ENCODE assay signal across 28 cellular contexts in genomic region chr2:39738941-39739340, GRCh38. TPM values are rescaled to one million over a fixed set of nuclear protein-coding genes. Genes with fewer than 3 reads are reported as not detected.
DNase-seq lines count a peak whose midpoint lies in the region; ATAC-seq and TF ChIP-seq lines count a peak whose summit lies in the region.
"Had no signal": no experiment of that assay in that cellular context is flagged by ENCODE, and none has a peak within 500 bp of the region (broad histone marks: within the 10 kb centered on the region; RNA-seq: fewer than 3 reads in every experiment).

No MANE protein-coding gene starts in this region.

- H3K4me3 Mint-ChIP-seq in CD4-positive, CD25-positive, alpha-beta regulatory T cell: no peak overlapping the region
- H3K4me3 Mint-ChIP-seq in progenitor cell of endocrine pancreas (ENCODE audit: low read depth): no peak overlapping the region
- H3K4me3 Mint-ChIP-seq: activated CD4-positive, alpha-beta T cell treated with anti-CD3 and anti-CD28 coated beads, Interleukin-2, amount 10 ng/mL, durations not matched to agents 24 days and 14 days; activated T-cell treated with anti-CD3 and anti-CD28 coated beads, Interleukin-2, amount 50 U/mL, for 24 hours; T-helper 2 cell treated with Interferon-gamma antibody and Interleukin-4, amounts not matched to agents 5 μg/mL and 100 μg/mL, for 36 hours had no signal

- no peaks in the 10 kb centered on the region for H3K9me3 Mint-ChIP-seq in CD4-positive, CD25-positive, alpha-beta regulatory T cell
- H3K9me3 Mint-ChIP-seq in progenitor cell of endocrine pancreas (ENCODE audit: low read depth): no peaks in the 10 kb centered on the region
- H3K9me3 Mint-ChIP-seq: activated CD4-positive, alpha-beta T cell treated with anti-CD3 and anti-CD28 coated beads, Interleukin-2, amount 10 ng/mL, durations not matched to agents 24 days and 14 days; activated T-cell treated with anti-CD3 and anti-CD28 coated beads, Interleukin-2, amount 50 U/mL, for 24 hours; T-helper 2 cell treated with Interferon-gamma antibody and Interleukin-4, amounts not matched to agents 5 μg/mL and 100 μg/mL, for 36 hours had no signal

- H3K36me3 Mint-ChIP-seq in CD4-positive, CD25-positive, alpha-beta regulatory T cell: peaks cover 53% of the 10 kb centered on the region
- H3K36me3 Mint-ChIP-seq in progenitor cell of endocrine pancreas (ENCODE audit: insufficient read depth): peaks cover 14% of the 10 kb centered on the region

- H3K27ac Mint-ChIP-seq in CD4-positive, CD25-positive, alpha-beta regulatory T cell: peak overlapping the region in 2 of 3 donors; percentile 5 to 48
- peak overlapping the region; percentile 40 for H3K27ac Mint-ChIP-seq in progenitor cell of endocrine pancreas
- H3K27ac Mint-ChIP-seq: activated CD4-positive, alpha-beta T cell treated with anti-CD3 and anti-CD28 coated beads, Interleukin-2, amount 10 ng/mL, durations not matched to agents 24 days and 14 days; activated T-cell treated with anti-CD3 and anti-CD28 coated beads, Interleukin-2, amount 50 U/mL, for 24 hours; T-helper 2 cell treated with Interferon-gamma antibody and Interleukin-4, amounts not matched to agents 5 μg/mL and 100 μg/mL, for 36 hours had no signal

- H3K9me3 ChIP-seq in CD4-positive, CD25-positive, alpha-beta regulatory T cell (ENCODE audit: control insufficient read depth in 2 of 2, low read length in 2 of 2): no peaks in the 10 kb centered on the region
- H3K9me3 ChIP-seq: A549, MG63, prostate gland, suprapubic skin, vagina had no signal

- H3K4me3 ChIP-seq in CD4-positive, CD25-positive, alpha-beta regulatory T cell (ENCODE audit: low read depth, low read length): no peak overlapping the region
- no peak overlapping the region for H3K4me3 ChIP-seq in choroid plexus epithelial cell (ENCODE audit: low read depth, low read length)
- H3K4me3 ChIP-seq: A549, K562, MG63, prostate gland, suprapubic skin, vagina had no signal

- H3K4me1 Mint-ChIP-seq in CD4-positive, CD25-positive, alpha-beta regulatory T cell: peaks cover 0 to 20% (median 6%) of the 10 kb centered on the region in 4 donors
- H3K4me1 Mint-ChIP-seq in progenitor cell of endocrine pancreas (ENCODE audit: low read depth): peaks cover 14% of the 10 kb centered on the region

- no peak for ATAC-seq in CD4-positive, CD25-positive, alpha-beta regulatory T cell (ENCODE audit: low read depth in 2 of 2)
- ATAC-seq in GM21423 (IDR thresholded peaks at IDR 0.05; ENCODE audit: unreplicated experiment): no peak
- ATAC-seq: A549, esophagus mucosa, K562, left colon, sciatic nerve had no signal

- H3K4me1 ChIP-seq in CD4-positive, CD25-positive, alpha-beta regulatory T cell (ENCODE audit: control insufficient read depth, insufficient read depth, low read length, poor library complexity, severe bottlenecking): no peaks in the 10 kb centered on the region
- H3K4me1 ChIP-seq: A549, prostate gland had no signal

- TF ChIP-seq CTCF in choroid plexus epithelial cell (conservative IDR thresholded peaks at IDR 0.05; ENCODE audit: low read depth, low read length): no peak
- no peak for TF ChIP-seq CTCF in progenitor cell of endocrine pancreas (IDR thresholded peaks at IDR 0.05; ENCODE audit: unreplicated experiment)

- no peaks in the 10 kb centered on the region for H3K27me3 ChIP-seq in CD4-positive, CD25-positive, alpha-beta regulatory T cell (ENCODE audit: control insufficient read depth, insufficient read depth, low read length)
- H3K27me3 ChIP-seq: MG63, suprapubic skin, vagina had no signal

- DNase-seq in CD4-positive, CD25-positive, alpha-beta regulatory T cell: no peak
- DNase-seq in M059J (ENCODE audit: low read depth) (peak; percentile 39), choroid plexus epithelial cell (ENCODE audit: low read depth) (peak; percentile 31), progenitor cell of endocrine pancreas (ENCODE audit: low spot score, unreplicated experiment) (no peak), RKO (ENCODE audit: low spot score) (no peak)
- no peak for DNase-seq in stimulated activated CD4-positive, alpha-beta T cell treated with anti-CD3 and anti-CD28 coated beads, Interleukin-4, amount 100 ng/mL, for 4 hours
- DNase-seq in activated naive CD4-positive, alpha-beta T cell (lab: John Stamatoyannopoulos, UW): no peak
- DNase-seq: activated CD4-positive, alpha-beta T cell treated with anti-CD3 and anti-CD28 coated beads, Interleukin-2, amount 10 ng/mL, durations not matched to agents 24 days and 14 days; activated T-cell treated with anti-CD3 and anti-CD28 coated beads, Interleukin-2, amount 50 U/mL, for 24 hours; DMS153; foreskin melanocyte; H7; hippocampal formation; left colon; MG63; NCI-H1417 treated with DMSO at 0.1 percent for 48 hours; OCI-M1; stimulated activated naive CD4-positive, alpha-beta T cell had no signal

- peaks cover 61% of the 10 kb centered on the region for H3K36me3 ChIP-seq in CD4-positive, CD25-positive, alpha-beta regulatory T cell (ENCODE audit: control insufficient read depth, insufficient read depth, low read length)

- no peak overlapping the region for H3K27ac ChIP-seq in CD4-positive, CD25-positive, alpha-beta regulatory T cell (ENCODE audit: insufficient read depth, low read length, poor library complexity, severe bottlenecking)
- H3K27ac ChIP-seq: A549, prostate gland, suprapubic skin, vagina, VCaP had no signal

- H3K27me3 Mint-ChIP-seq in CD4-positive, CD25-positive, alpha-beta regulatory T cell: no peaks in the 10 kb centered on the region
- H3K27me3 Mint-ChIP-seq in progenitor cell of endocrine pancreas: no peaks in the 10 kb centered on the region
- H3K27me3 Mint-ChIP-seq: activated CD4-positive, alpha-beta T cell treated with anti-CD3 and anti-CD28 coated beads, Interleukin-2, amount 10 ng/mL, durations not matched to agents 24 days and 14 days; activated T-cell treated with anti-CD3 and anti-CD28 coated beads, Interleukin-2, amount 50 U/mL, for 24 hours had no signal

RNA-seq across cellular contexts. Expression of gene THUMPD2, which starts 40.1 kb away (rescaled TPM):
- total RNA-seq in CD4-positive, CD25-positive, alpha-beta regulatory T cell: 13.4 TPM
- polyA plus RNA-seq in CD4-positive, CD25-positive, alpha-beta regulatory T cell: 1 to 10 TPM; 5.3 to 6.5 (median 5.4) TPM
- 5.3 and 8.9 TPM in 2 replicates for total RNA-seq in M059J (2014; rRNA removed; shearing (Covaris generic))
- 16.5 and 18.7 TPM in 2 replicates for total RNA-seq in progenitor cell of endocrine pancreas

Comparison
In these comparisons a context has a peak if more than half of its experiments do, and no peak if none do; other contexts are left out.
1. DNase-seq: peak in M059J (single experiment) and choroid plexus epithelial cell (single experiment); none in CD4-positive, CD25-positive, alpha-beta regulatory T cell (0 of 3), progenitor cell of endocrine pancreas (single experiment), stimulated activated CD4-positive, alpha-beta T cell treated with anti-CD3 and anti-CD28 coated beads, Interleukin-4, amount 100 ng/mL, for 4 hours (0 of 2), activated naive CD4-positive, alpha-beta T cell (0 of 4) and RKO (single experiment).